1 cellular context compared by ENCODE assay signal in the genomic region with DNA sequence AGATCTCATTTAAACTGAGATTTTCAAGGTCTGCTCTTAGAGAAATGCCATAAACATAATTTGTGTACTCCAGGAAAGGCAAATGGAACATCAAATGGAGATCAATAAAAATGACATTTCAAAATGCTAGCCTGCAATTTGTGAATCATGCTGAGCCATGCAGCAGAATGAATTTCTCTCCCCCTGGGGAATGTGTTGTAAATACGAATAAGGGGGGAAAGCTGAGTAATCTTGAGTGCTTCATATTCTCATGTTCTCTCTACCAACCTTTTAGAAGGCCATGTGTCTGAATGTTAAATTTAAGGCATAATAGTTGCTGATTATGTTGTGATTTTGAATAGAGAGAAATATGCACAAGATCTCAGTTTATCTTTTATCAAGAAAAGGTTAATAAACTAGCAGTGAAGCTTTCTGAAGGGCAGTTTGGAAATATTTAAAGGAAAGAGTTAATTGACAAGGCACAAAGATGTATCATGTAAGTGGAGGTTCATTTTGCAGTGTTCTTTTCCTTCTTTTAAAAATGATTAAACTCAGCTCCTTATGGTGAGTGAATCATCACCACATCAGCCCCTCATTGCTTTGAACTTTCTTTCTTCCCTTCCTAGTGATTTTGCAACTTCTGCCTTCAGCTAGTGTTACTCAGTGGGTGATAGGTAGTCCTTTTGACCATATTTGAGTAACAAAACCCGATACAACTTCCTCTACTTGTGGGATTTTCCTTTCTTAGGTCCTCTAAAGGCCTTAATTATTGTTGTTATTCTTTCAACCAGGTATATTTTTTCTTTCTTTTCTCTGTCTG.
A peak's percentile ranks its signal among the peaks of the same experiment; 100 is the strongest.
TF ChIP-seq lines count a peak whose summit lies in the region.

No MANE protein-coding gene starts in this region.

TF ChIP-seq in HCT116, 20 proteins besides CTCF, POLR2A, EP300 and RAD21 (continued from another document):
- no peak; the same call in 1 of the 2 replicates for TF ChIP-seq MAX (IDR thresholded peaks at IDR 0.05)
- TF ChIP-seq TCF7L2 (IDR thresholded peaks at IDR 0.05; ENCODE audit: borderline replicate concordance, extremely low read depth, insufficient read depth, insufficient read length) = no peak
- TF ChIP-seq CBX3 (IDR thresholded peaks at IDR 0.05; ENCODE audit: low read depth) = 0 out of 2 replicates have a peak, but pooled peaks have one; percentile 15
- TF ChIP-seq POLR2AphosphoS5 (IDR thresholded peaks at IDR 0.05; ENCODE audit: low read depth, low read length) = no peak; the same call in 1 of the 2 replicates
- TF ChIP-seq SP1 (IDR thresholded peaks at IDR 0.05; ENCODE audit: low read depth) = peak; percentile 73
- TF ChIP-seq EZH2phosphoT487 (IDR thresholded peaks at IDR 0.05; ENCODE audit: borderline replicate concordance) = no peak
- TF ChIP-seq EGR1 (IDR thresholded peaks at IDR 0.05; ENCODE audit: low read depth) = 0 out of 2 replicates have a peak, but pooled peaks have one; percentile 8
- TF ChIP-seq ATF3 (IDR thresholded peaks at IDR 0.05) = no peak
